In genomic region chr6:10838794-10839333, GRCh38 we compare ENCODE assay signal across 8 cellular contexts. TPM values are rescaled to one million over a fixed set of nuclear protein-coding genes. Genes with fewer than 3 reads are reported as not detected.
DNase-seq lines count a peak whose midpoint lies in the region; ATAC-seq and TF ChIP-seq lines count a peak whose summit lies in the region.

No MANE protein-coding gene starts in this region.

- H3K4me3 Mint-ChIP-seq in activated CD4-positive, alpha-beta T cell treated with anti-CD3 and anti-CD28 coated beads, Interleukin-2, amount 10 ng/mL, durations not matched to agents 24 days and 14 days: peak overlapping the region; percentile 89
- H3K4me3 Mint-ChIP-seq in neural crest cell: peak overlapping the region; percentile 92

- DNase-seq in activated CD4-positive, alpha-beta T cell treated with anti-CD3 and anti-CD28 coated beads, Interleukin-2, amount 10 ng/mL, durations not matched to agents 24 days and 14 days: peak; percentile 62
- no peak for DNase-seq in activated CD4-positive, alpha-beta T cell treated with anti-CD3 and anti-CD28 coated beads for 4 hours
- DNase-seq in dorsolateral prefrontal cortex: no peak
- DNase-seq in neural crest cell (ENCODE audit: low read depth, low spot score): no peak
- DNase-seq in KBM-7: no peak
- no peak for DNase-seq in NCI-H187 (lab: John Stamatoyannopoulos, UW)

- H3K9me2 ChIP-seq in OCI-LY1 (ENCODE audit: low read depth, low read length): no peaks in the 10 kb centered on the region

- peak overlapping the region; percentile 16; the same call in 1 of the 2 replicates for H3K9ac ChIP-seq in OCI-LY1 (ENCODE audit: low read length)

- H3K4me2 ChIP-seq in OCI-LY1 (ENCODE audit: low read length): peak overlapping the region; percentile 92

- TF ChIP-seq CTCF in OCI-LY1 (IDR thresholded peaks at IDR 0.05; ENCODE audit: low read length): no peak
- no peak for TF ChIP-seq CTCF in dorsolateral prefrontal cortex (IDR thresholded peaks at IDR 0.05 in 54 of 56, conservative IDR thresholded peaks at IDR 0.05 in 2 of 56; ENCODE audit: low read depth in 1 of 56, partially characterized antibody in 56 of 56)
- no peak for TF ChIP-seq CTCF in neural crest cell (conservative IDR thresholded peaks at IDR 0.05)

- H3K4me1 ChIP-seq in OCI-LY1 (ENCODE audit: insufficient read depth, low read length, severe bottlenecking): peaks cover 22% of the 10 kb centered on the region

- H3K27ac ChIP-seq in OCI-LY1 (ENCODE audit: low read depth, low read length, poor library complexity, severe bottlenecking): no peak overlapping the region
- peak overlapping the region in 3 of 59 donors; percentile 1 to 19 (median 17) for H3K27ac ChIP-seq in dorsolateral prefrontal cortex

- no peaks in the 10 kb centered on the region; the same call in 1 of the 2 replicates for H3K36me3 ChIP-seq in OCI-LY1 (ENCODE audit: insufficient read depth, low read length)

- peaks cover 18% of the 10 kb centered on the region for H3K4me1 Mint-ChIP-seq in activated CD4-positive, alpha-beta T cell treated with anti-CD3 and anti-CD28 coated beads, Interleukin-2, amount 10 ng/mL, durations not matched to agents 24 days and 14 days
- peaks cover 26% of the 10 kb centered on the region for H3K4me1 Mint-ChIP-seq in neural crest cell

- peak overlapping the region; percentile 100 for H3K27ac Mint-ChIP-seq in activated CD4-positive, alpha-beta T cell treated with anti-CD3 and anti-CD28 coated beads, Interleukin-2, amount 10 ng/mL, durations not matched to agents 24 days and 14 days
- no peak overlapping the region for H3K27ac Mint-ChIP-seq in neural crest cell (ENCODE audit: unreplicated experiment)

- H4K20me1 ChIP-seq in OCI-LY1 (ENCODE audit: insufficient read depth, low read length): no peaks in the 10 kb centered on the region

- H3K36me3 Mint-ChIP-seq in activated CD4-positive, alpha-beta T cell treated with anti-CD3 and anti-CD28 coated beads, Interleukin-2, amount 10 ng/mL, durations not matched to agents 24 days and 14 days (ENCODE audit: low read depth): no peaks in the 10 kb centered on the region
- peaks cover 9% of the 10 kb centered on the region for H3K36me3 Mint-ChIP-seq in neural crest cell (ENCODE audit: low read depth)

- peak overlapping the region; percentile 68 for H3K4me3 ChIP-seq in OCI-LY1 (ENCODE audit: low read depth, low read length, poor library complexity, severe bottlenecking)
- H3K4me3 ChIP-seq in dorsolateral prefrontal cortex: peak overlapping the region; percentile 46 to 99 (median 77)

- in situ Hi-C loops in KBM-7 (cut with MboI; ENCODE audit: low pct_unique_long_range_greater_than_20kb, low sequenced_read_pairs): no loop called here

- H3K9me3 Mint-ChIP-seq in activated CD4-positive, alpha-beta T cell treated with anti-CD3 and anti-CD28 coated beads, Interleukin-2, amount 10 ng/mL, durations not matched to agents 24 days and 14 days: peaks cover 20% of the 10 kb centered on the region
- H3K9me3 Mint-ChIP-seq in neural crest cell: peaks cover 5% of the 10 kb centered on the region

- H3F3A ChIP-seq in OCI-LY1 (ENCODE audit: insufficient read depth, low read length): no peaks in the 10 kb centered on the region

- peak; percentile 73 for ATAC-seq in HG02759 (IDR thresholded peaks at IDR 0.05; ENCODE audit: unreplicated experiment)

- H3K27me3 ChIP-seq in OCI-LY1 (ENCODE audit: insufficient read depth, low read length) (0 out of 2 replicates have a peak, but pooled peaks cover 4% of the 10 kb centered on the region), dorsolateral prefrontal cortex (peaks cover 0 to 20% (median 0%) of the 10 kb centered on the region in 45 donors)

- no peaks in the 10 kb centered on the region for H3K9me3 ChIP-seq in OCI-LY1 (ENCODE audit: low read length)

- intact Hi-C loops in activated CD4-positive, alpha-beta T cell treated with anti-CD3 and anti-CD28 coated beads, Interleukin-2, amount 10 ng/mL, durations not matched to agents 24 days and 14 days (cut with micrococcal nuclease): loop anchor here (1.0 to 5.0 kb wide), 7 partner anchors 92 to 573 kb away; partner anchors contain the start of genes C6orf52, PAK1IP1 and TMEM14B
- intact Hi-C loops in dorsolateral prefrontal cortex (cut with DNase I): no loop called here

- no peaks in the 10 kb centered on the region for H3K79me2 ChIP-seq in OCI-LY1 (ENCODE audit: insufficient read depth, low read length)

- peaks cover 47% of the 10 kb centered on the region for H3K27me3 Mint-ChIP-seq in activated CD4-positive, alpha-beta T cell treated with anti-CD3 and anti-CD28 coated beads, Interleukin-2, amount 10 ng/mL, durations not matched to agents 24 days and 14 days
- peaks cover 45% of the 10 kb centered on the region for H3K27me3 Mint-ChIP-seq in neural crest cell (ENCODE audit: low read depth)

- H2AFZ ChIP-seq in OCI-LY1 (ENCODE audit: low read length): no peak overlapping the region

RNA-seq across cellular contexts. Expression of gene MAK, which starts 0.5 kb away (rescaled TPM):
- 0.47 and 0.58 TPM in 2 replicates for total RNA-seq in activated CD4-positive, alpha-beta T cell treated with anti-CD3 and anti-CD28 coated beads, Interleukin-2, amount 10 ng/mL, durations not matched to agents 24 days and 14 days
- total RNA-seq in dorsolateral prefrontal cortex (under 1 TPM in 37 of 120 experiments, not detected in 83; 0.12 to 0.62 (median 0.19) TPM), neural crest cell (0.93 and 1.1 TPM in 2 replicates)

RNA-seq across cellular contexts. Expression of gene GCM2, which starts 43.0 kb away (rescaled TPM):
- total RNA-seq in activated CD4-positive, alpha-beta T cell treated with anti-CD3 and anti-CD28 coated beads, Interleukin-2, amount 10 ng/mL, durations not matched to agents 24 days and 14 days: not detected in 2 replicates
- total RNA-seq in dorsolateral prefrontal cortex (not detected), neural crest cell (not detected in 2 replicates)

RNA-seq across cellular contexts. Expression of gene SYCP2L, which starts 48.0 kb away (rescaled TPM):
- not detected in 2 replicates for total RNA-seq in activated CD4-positive, alpha-beta T cell treated with anti-CD3 and anti-CD28 coated beads, Interleukin-2, amount 10 ng/mL, durations not matched to agents 24 days and 14 days
- total RNA-seq in dorsolateral prefrontal cortex (10 to 100 TPM in 25 of 120 experiments, 1 to 10 TPM in 95; 3.1 to 15.8 (median 7.1) TPM), neural crest cell (5.6 and 9.9 TPM in 2 replicates)
